1 cellular context compared by ENCODE assay signal in the genomic region with DNA sequence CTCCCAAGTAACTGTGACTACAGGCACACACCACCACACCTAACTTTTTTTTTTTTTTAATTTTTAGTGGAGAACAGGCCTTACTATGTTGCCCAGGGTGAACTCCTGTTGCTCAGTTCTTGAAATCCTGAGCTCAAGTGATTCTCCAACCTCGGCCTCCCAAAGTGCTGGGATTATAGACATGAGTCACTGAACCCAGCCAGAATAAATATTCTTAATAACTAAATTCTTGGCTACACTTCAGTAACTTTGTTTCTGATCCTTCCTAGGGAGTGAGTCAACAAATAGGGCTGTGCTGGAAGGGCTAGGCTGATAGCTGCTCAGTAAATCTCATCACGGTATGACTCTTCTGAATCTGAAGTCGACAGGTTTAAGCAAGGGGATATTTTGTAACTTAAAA.
TF ChIP-seq lines count a peak whose summit lies in the region.

No MANE protein-coding gene starts in this region.

TF ChIP-seq in SK-N-SH, 30 proteins besides CTCF, POLR2A, EP300 and RAD21 (continued from another document):
- TF ChIP-seq, protein P1, sequence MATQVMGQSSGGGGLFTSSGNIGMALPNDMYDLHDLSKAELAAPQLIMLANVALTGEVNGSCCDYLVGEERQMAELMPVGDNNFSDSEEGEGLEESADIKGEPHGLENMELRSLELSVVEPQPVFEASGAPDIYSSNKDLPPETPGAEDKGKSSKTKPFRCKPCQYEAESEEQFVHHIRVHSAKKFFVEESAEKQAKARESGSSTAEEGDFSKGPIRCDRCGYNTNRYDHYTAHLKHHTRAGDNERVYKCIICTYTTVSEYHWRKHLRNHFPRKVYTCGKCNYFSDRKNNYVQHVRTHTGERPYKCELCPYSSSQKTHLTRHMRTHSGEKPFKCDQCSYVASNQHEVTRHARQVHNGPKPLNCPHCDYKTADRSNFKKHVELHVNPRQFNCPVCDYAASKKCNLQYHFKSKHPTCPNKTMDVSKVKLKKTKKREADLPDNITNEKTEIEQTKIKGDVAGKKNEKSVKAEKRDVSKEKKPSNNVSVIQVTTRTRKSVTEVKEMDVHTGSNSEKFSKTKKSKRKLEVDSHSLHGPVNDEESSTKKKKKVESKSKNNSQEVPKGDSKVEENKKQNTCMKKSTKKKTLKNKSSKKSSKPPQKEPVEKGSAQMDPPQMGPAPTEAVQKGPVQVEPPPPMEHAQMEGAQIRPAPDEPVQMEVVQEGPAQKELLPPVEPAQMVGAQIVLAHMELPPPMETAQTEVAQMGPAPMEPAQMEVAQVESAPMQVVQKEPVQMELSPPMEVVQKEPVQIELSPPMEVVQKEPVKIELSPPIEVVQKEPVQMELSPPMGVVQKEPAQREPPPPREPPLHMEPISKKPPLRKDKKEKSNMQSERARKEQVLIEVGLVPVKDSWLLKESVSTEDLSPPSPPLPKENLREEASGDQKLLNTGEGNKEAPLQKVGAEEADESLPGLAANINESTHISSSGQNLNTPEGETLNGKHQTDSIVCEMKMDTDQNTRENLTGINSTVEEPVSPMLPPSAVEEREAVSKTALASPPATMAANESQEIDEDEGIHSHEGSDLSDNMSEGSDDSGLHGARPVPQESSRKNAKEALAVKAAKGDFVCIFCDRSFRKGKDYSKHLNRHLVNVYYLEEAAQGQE (IDR thresholded peaks at IDR 0.05; ENCODE audit: low read depth, low read length), result no peak
- TF ChIP-seq RFX5 (IDR thresholded peaks at IDR 0.05; ENCODE audit: low read length) (no peak), IRF3 (IDR thresholded peaks at IDR 0.05; ENCODE audit: low read depth, low read length) (no peak)
- TF ChIP-seq, protein P2, sequence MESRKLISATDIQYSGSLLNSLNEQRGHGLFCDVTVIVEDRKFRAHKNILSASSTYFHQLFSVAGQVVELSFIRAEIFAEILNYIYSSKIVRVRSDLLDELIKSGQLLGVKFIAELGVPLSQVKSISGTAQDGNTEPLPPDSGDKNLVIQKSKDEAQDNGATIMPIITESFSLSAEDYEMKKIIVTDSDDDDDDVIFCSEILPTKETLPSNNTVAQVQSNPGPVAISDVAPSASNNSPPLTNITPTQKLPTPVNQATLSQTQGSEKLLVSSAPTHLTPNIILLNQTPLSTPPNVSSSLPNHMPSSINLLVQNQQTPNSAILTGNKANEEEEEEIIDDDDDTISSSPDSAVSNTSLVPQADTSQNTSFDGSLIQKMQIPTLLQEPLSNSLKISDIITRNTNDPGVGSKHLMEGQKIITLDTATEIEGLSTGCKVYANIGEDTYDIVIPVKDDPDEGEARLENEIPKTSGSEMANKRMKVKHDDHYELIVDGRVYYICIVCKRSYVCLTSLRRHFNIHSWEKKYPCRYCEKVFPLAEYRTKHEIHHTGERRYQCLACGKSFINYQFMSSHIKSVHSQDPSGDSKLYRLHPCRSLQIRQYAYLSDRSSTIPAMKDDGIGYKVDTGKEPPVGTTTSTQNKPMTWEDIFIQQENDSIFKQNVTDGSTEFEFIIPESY (IDR thresholded peaks at IDR 0.05; ENCODE audit: borderline replicate concordance, low read depth), result no peak
